ENCODE assay signal across 1 cellular context in genomic region chr14:72516936-72517408, GRCh38.
TF ChIP-seq lines count a peak whose summit lies in the region.

No MANE protein-coding gene starts in this region.

TF ChIP-seq in GM12878, 131 proteins besides CTCF, POLR2A, EP300 and RAD21 (continued from another document):
- TF ChIP-seq, protein P1, sequence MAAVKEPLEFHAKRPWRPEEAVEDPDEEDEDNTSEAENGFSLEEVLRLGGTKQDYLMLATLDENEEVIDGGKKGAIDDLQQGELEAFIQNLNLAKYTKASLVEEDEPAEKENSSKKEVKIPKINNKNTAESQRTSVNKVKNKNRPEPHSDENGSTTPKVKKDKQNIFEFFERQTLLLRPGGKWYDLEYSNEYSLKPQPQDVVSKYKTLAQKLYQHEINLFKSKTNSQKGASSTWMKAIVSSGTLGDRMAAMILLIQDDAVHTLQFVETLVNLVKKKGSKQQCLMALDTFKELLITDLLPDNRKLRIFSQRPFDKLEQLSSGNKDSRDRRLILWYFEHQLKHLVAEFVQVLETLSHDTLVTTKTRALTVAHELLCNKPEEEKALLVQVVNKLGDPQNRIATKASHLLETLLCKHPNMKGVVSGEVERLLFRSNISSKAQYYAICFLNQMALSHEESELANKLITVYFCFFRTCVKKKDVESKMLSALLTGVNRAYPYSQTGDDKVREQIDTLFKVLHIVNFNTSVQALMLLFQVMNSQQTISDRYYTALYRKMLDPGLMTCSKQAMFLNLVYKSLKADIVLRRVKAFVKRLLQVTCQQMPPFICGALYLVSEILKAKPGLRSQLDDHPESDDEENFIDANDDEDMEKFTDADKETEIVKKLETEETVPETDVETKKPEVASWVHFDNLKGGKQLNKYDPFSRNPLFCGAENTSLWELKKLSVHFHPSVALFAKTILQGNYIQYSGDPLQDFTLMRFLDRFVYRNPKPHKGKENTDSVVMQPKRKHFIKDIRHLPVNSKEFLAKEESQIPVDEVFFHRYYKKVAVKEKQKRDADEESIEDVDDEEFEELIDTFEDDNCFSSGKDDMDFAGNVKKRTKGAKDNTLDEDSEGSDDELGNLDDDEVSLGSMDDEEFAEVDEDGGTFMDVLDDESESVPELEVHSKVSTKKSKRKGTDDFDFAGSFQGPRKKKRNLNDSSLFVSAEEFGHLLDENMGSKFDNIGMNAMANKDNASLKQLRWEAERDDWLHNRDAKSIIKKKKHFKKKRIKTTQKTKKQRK (IDR thresholded peaks at IDR 0.05; ENCODE audit: low read depth, low read length): no peak
